Comparison of ENCODE assay signal across 20 cellular contexts in genomic region chrX:118780509-118780908, GRCh38. TPM values are rescaled to one million over a fixed set of nuclear protein-coding genes. Genes with fewer than 3 reads are reported as not detected.
"Had no signal": no experiment of that assay in that cellular context is flagged by ENCODE, and none has a peak within 500 bp of the region (broad histone marks: within the 10 kb centered on the region; RNA-seq: fewer than 3 reads in every experiment).

No MANE protein-coding gene starts in this region.

- H3K9me3 Mint-ChIP-seq: activated B cell treated with CpG ODN at 0.5 μM for 24 hours; activated CD8-positive, alpha-beta T cell treated with anti-CD3 and anti-CD28 coated beads for 36 hours; activated naive CD4-positive, alpha-beta T cell treated with anti-CD3 and anti-CD28 coated beads, Interleukin-2, amount 50 U/mL, for 72 hours; activated T-cell treated with anti-CD3 and anti-CD28 coated beads, Interleukin-2, amount 50 U/mL, for 4 hours had no signal

- H3K4me3 ChIP-seq: coronary artery, stomach had no signal

- H3K4me1 Mint-ChIP-seq: activated B cell treated with CpG ODN at 0.5 μM for 24 hours had no signal

- H3K27ac ChIP-seq: coronary artery had no signal

- H3K27me3 ChIP-seq: stomach had no signal

- H3K4me3 Mint-ChIP-seq: activated B cell treated with CpG ODN at 0.5 μM for 24 hours; activated CD8-positive, alpha-beta T cell treated with anti-CD3 and anti-CD28 coated beads for 36 hours; activated T-cell treated with anti-CD3 and anti-CD28 coated beads, Interleukin-2, amount 50 U/mL, for 4 hours; nephron had no signal

- H3K9me3 ChIP-seq: stomach had no signal

- H3K27ac Mint-ChIP-seq: activated B cell treated with CpG ODN at 0.5 μM for 24 hours; activated CD8-positive, alpha-beta T cell treated with anti-CD3 and anti-CD28 coated beads for 36 hours; activated naive CD4-positive, alpha-beta T cell treated with anti-CD3 and anti-CD28 coated beads, Interleukin-2, amount 50 U/mL, for 72 hours; progenitor cell of endocrine pancreas had no signal

- H3K27me3 Mint-ChIP-seq: activated B cell treated with CpG ODN at 0.5 μM for 24 hours, progenitor cell of endocrine pancreas had no signal

- DNase-seq: activated B cell treated with CpG ODN at 0.5 μM for 24 hours; activated CD4-positive, alpha-beta T cell treated with anti-CD3 and anti-CD28 coated beads for 48 hours; activated CD8-positive, alpha-beta T cell treated with anti-CD3 and anti-CD28 coated beads for 36 hours; activated effector memory CD4-positive, alpha-beta T cell treated with anti-CD3 and anti-CD28 coated beads, Interleukin-2, amount 50 U/mL, for 16 hours; activated T-cell treated with anti-CD3 and anti-CD28 coated beads, Interleukin-2, amount 50 U/mL, for 4 hours; amniotic stem cell; caudate nucleus; effector memory CD4-positive, alpha-beta T cell; hippocampal formation; mesendoderm; nucleus accumbens; stimulated activated CD4-positive, alpha-beta T cell treated with anti-CD3 and anti-CD28 coated beads, Interleukin-1b, Interleukin-23, amount 100 ng/mL, for 48 hours; stomach; T-helper 2 cell had no signal

- H3K36me3 Mint-ChIP-seq: activated naive CD4-positive, alpha-beta T cell treated with anti-CD3 and anti-CD28 coated beads, Interleukin-2, amount 50 U/mL, for 72 hours had no signal

- H3K4me1 ChIP-seq: stomach had no signal

- ATAC-seq: activated CD8-positive, alpha-beta T cell treated with anti-CD3 and anti-CD28 coated beads for 36 hours; activated naive CD4-positive, alpha-beta T cell treated with anti-CD3 and anti-CD28 coated beads, Interleukin-2, amount 50 U/mL, for 72 hours; activated T-cell treated with anti-CD3 and anti-CD28 coated beads, Interleukin-2, amount 50 U/mL, for 4 hours; sciatic nerve had no signal

RNA-seq across cellular contexts. Expression of gene ZCCHC12, which starts 43.1 kb away (rescaled TPM):
- total RNA-seq: activated B cell treated with CpG ODN at 0.5 μM for 24 hours; activated CD8-positive, alpha-beta T cell treated with anti-CD3 and anti-CD28 coated beads for 36 hours; liver; sciatic nerve had no signal
